ENCODE assay signal across 15 cellular contexts in the genomic region with DNA sequence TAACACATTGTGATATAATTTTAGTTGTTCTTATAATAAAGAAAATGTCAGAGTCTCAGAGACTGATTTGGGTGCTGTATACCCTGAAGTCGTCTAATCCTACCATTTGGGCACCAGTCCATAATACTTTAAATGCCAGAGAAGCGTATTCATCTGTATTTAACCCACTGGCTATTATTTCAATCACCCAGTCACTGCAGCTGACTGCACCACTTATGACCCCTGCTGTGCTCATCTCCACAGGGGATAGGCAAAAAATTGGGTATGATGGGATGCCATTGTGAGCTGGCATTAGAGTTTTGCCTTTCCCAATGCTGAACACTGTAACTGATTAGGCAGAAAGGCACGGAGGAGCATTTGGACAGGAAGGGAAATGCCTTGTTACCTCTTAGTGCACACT.
DNase-seq lines count a peak whose midpoint lies in the region; ATAC-seq, FAIRE-seq and TF ChIP-seq lines count a peak whose summit lies in the region.
"Had no signal": no experiment of that assay in that cellular context is flagged by ENCODE, and none has a peak within 500 bp of the region (broad histone marks: within the 10 kb centered on the region; RNA-seq: fewer than 3 reads in every experiment).

No MANE protein-coding gene starts in this region.

- H3K14ac ChIP-seq in neuronal stem cell (ENCODE audit: low read length) = no peak overlapping the region

- H3K4me3 ChIP-seq in HepG2 (replicated peaks in 1 of 3; ENCODE audit: insufficient read depth in 1 of 3, low read depth in 2 of 3, low read length in 3 of 3) (no peak overlapping the region), neuronal stem cell (ENCODE audit: low read length in 2 of 2) (no peak overlapping the region)
- H3K4me3 ChIP-seq: dorsolateral prefrontal cortex, heart right ventricle, psoas muscle, stomach had no signal

- H3K9me3 ChIP-seq in HepG2 (ENCODE audit: low read length) (peaks cover 26% of the 10 kb centered on the region), neuronal stem cell (replicated peaks in 1 of 2; ENCODE audit: control insufficient read depth in 2 of 2, insufficient read depth in 1 of 2, low read depth in 1 of 2, low read length in 2 of 2) (no peaks in the 10 kb centered on the region)
- H3K9me3 ChIP-seq: psoas muscle had no signal

- H2BK5ac ChIP-seq in neuronal stem cell (ENCODE audit: low read length) = no peak overlapping the region

- H3K36me3 Mint-ChIP-seq in chondrocyte (ENCODE audit: low read depth) = peaks cover 8% of the 10 kb centered on the region

- no peak overlapping the region for H3K4me3 Mint-ChIP-seq in chondrocyte (ENCODE audit: unreplicated experiment)
- H3K4me3 Mint-ChIP-seq: activated CD8-positive, alpha-beta T cell treated with anti-CD3 and anti-CD28 coated beads, Interleukin-2, amount 10 ng/mL, durations not matched to agents 7 days and 5 days had no signal

- H3K4me1 ChIP-seq in HepG2 (ENCODE audit: insufficient read depth, low read length) (no peaks in the 10 kb centered on the region), neuronal stem cell (ENCODE audit: control insufficient read depth in 2 of 2, insufficient read depth in 1 of 2, low read depth in 1 of 2, low read length in 2 of 2) (peaks cover 0 to 1% of the 10 kb centered on the region in 2 donors)
- H3K4me1 ChIP-seq: heart right ventricle, psoas muscle, stomach had no signal

- TF ChIP-seq EP300 in HepG2 (IDR thresholded peaks at IDR 0.05; ENCODE audit: low read depth in 2 of 2, low read length in 2 of 2) = no peak
- no peak for TF ChIP-seq EP300 in HepG2 (CRISPR knock-in tag; IDR thresholded peaks at IDR 0.05; ENCODE audit: borderline replicate concordance)

- POLR2A ChIA-PET in HepG2 (lab: Yijun Ruan, JAX) = no interaction called here

- H4K20me1 ChIP-seq in HepG2 (ENCODE audit: insufficient read depth, low read length) = no peaks in the 10 kb centered on the region

- H3K9ac ChIP-seq in HepG2 (ENCODE audit: insufficient read depth, low read depth, low read length) (no peak overlapping the region), neuronal stem cell (ENCODE audit: low read depth, low read length, poor library complexity) (no peak overlapping the region)

- no peak overlapping the region for H3K4ac ChIP-seq in neuronal stem cell (ENCODE audit: low read length)

- CTCF ChIA-PET in HepG2 (lab: Yijun Ruan, JAX; ENCODE audit: low intra/inter-chr PET ratio, low total read pairs) = no interaction called here

- peak overlapping the region; percentile 81 for H3K27ac Mint-ChIP-seq in chondrocyte (ENCODE audit: unreplicated experiment)
- H3K27ac Mint-ChIP-seq: activated CD8-positive, alpha-beta T cell treated with anti-CD3 and anti-CD28 coated beads, Interleukin-2, amount 10 ng/mL, durations not matched to agents 7 days and 5 days had no signal

- no peak overlapping the region for H2AK5ac ChIP-seq in neuronal stem cell (ENCODE audit: low read depth, low read length)

- H4K8ac ChIP-seq in neuronal stem cell (ENCODE audit: low read depth, low read length) = no peak overlapping the region

- no peak overlapping the region for H2AFZ ChIP-seq in HepG2 (ENCODE audit: low read length)
- H2AFZ ChIP-seq in neuronal stem cell (ENCODE audit: low read length) = no peak overlapping the region

- in situ Hi-C loops in HepG2 (cut with HindIII; ENCODE audit: extremely low pct_ligation_motif_present, low pct_unique_long_range_greater_than_20kb) = no loop called here

- no peak overlapping the region for H2BK12ac ChIP-seq in neuronal stem cell (ENCODE audit: low read length)

- no peak overlapping the region for H2BK120ac ChIP-seq in neuronal stem cell (ENCODE audit: low read depth, low read length)

- H3K36me3 ChIP-seq in HepG2 (replicated peaks in 1 of 2; ENCODE audit: control insufficient read depth in 1 of 2, insufficient read depth in 2 of 2, low read length in 2 of 2) (no peaks in the 10 kb centered on the region), neuronal stem cell (replicated peaks in 1 of 2; ENCODE audit: control insufficient read depth in 2 of 2, insufficient read depth in 2 of 2, low read length in 2 of 2) (no peaks in the 10 kb centered on the region)
- H3K36me3 ChIP-seq: heart right ventricle, stomach had no signal

- peaks cover 14% of the 10 kb centered on the region for H3K9me3 Mint-ChIP-seq in chondrocyte (ENCODE audit: low read depth)

- H3K27me3 Mint-ChIP-seq in chondrocyte (ENCODE audit: low read depth) = no peaks in the 10 kb centered on the region

- BruUV-seq in HepG2 (replicated peaks; lab: Mats Ljungman, UMichigan) = no TSS peak

- no peaks in the 10 kb centered on the region for H3K79me2 ChIP-seq in HepG2 (ENCODE audit: insufficient read depth, low read length)

- H3K23ac ChIP-seq in neuronal stem cell (ENCODE audit: low read depth, low read length, poor library complexity) = no peak overlapping the region

- no peak overlapping the region for H3K4me2 ChIP-seq in HepG2 (ENCODE audit: low read depth, low read length)
- no peak overlapping the region for H3K4me2 ChIP-seq in neuronal stem cell (ENCODE audit: insufficient read depth, low read length, poor library complexity, severe bottlenecking)

- no peak for TF ChIP-seq POLR2A in HepG2 (IDR thresholded peaks at IDR 0.05; ENCODE audit: insufficient read depth in 1 of 2, low read depth in 2 of 2, low read length in 2 of 2)

- H3K18ac ChIP-seq in neuronal stem cell (ENCODE audit: low read length) = no peak overlapping the region

- H3K27ac ChIP-seq in HepG2 (ENCODE audit: extremely low read length, insufficient read depth, low read length) = no peak overlapping the region
- H3K27ac ChIP-seq in neuronal stem cell (replicated peaks; ENCODE audit: low read length) = no peak overlapping the region
- H3K27ac ChIP-seq: dorsolateral prefrontal cortex, heart right ventricle, psoas muscle, stomach had no signal

- no peak overlapping the region for H4K91ac ChIP-seq in neuronal stem cell (ENCODE audit: low read depth, low read length, poor library complexity)

- TF ChIP-seq RAD21 in HepG2 (CRISPR knock-in tag; IDR thresholded peaks at IDR 0.05) = no peak

- no peak overlapping the region for H2BK15ac ChIP-seq in neuronal stem cell (ENCODE audit: low read length)

- H3K27me3 ChIP-seq in HepG2 (ENCODE audit: control insufficient read depth in 1 of 2, insufficient read depth in 2 of 2, low read length in 2 of 2) (no peaks in the 10 kb centered on the region), neuronal stem cell (ENCODE audit: control insufficient read depth in 3 of 3, insufficient read depth in 3 of 3, low read depth in 1 of 3, low read length in 3 of 3) (no peaks in the 10 kb centered on the region)
- H3K27me3 ChIP-seq: dorsolateral prefrontal cortex, heart right ventricle, stomach had no signal

- no peak for ATAC-seq in HepG2
- ATAC-seq: activated CD8-positive, alpha-beta T cell treated with anti-CD3 and anti-CD28 coated beads, Interleukin-2, amount 10 ng/mL, durations not matched to agents 7 days and 5 days; heart right ventricle; psoas muscle had no signal

- intact Hi-C loops in HepG2 (cut with micrococcal nuclease; ENCODE audit: unreplicated experiment) = no loop called here

- WGBS in HepG2 (ENCODE audit: low lambda C conversion rate) = 0% methylated on average over 3 of the region's 3 CpGs
- WGBS in neuronal stem cell (ENCODE audit: extremely low coverage in 2 of 2, insufficient read length in 2 of 2, insufficient replicate concordance in 1 of 2), 2 donors = no CpG with 5 or more reads among the region's 3 CpGs

- DNase-seq in GM03348 (ENCODE audit: low spot score) = peak; percentile 37
- peak; percentile 13 for DNase-seq in NCI-H460 (ENCODE audit: extremely low read depth, low read depth)
- no peak for DNase-seq in chondrocyte (ENCODE audit: low spot score)
- peak; percentile 15 for DNase-seq in retina
- DNase-seq in HepG2 (ENCODE audit: low spot score) = no peak
- DNase-seq in NCI-H510A (lab: John Stamatoyannopoulos, UW) = no peak
- DNase-seq in neuronal stem cell (ENCODE audit: low spot score) = no peak
- no peak for DNase-seq in Ammon's horn (ENCODE audit: low spot score)
- DNase-seq: activated CD8-positive, alpha-beta T cell treated with anti-CD3 and anti-CD28 coated beads, Interleukin-2, amount 10 ng/mL, durations not matched to agents 7 days and 5 days; dorsolateral prefrontal cortex; heart right ventricle; mesendoderm; NCI-H146; psoas muscle; stomach had no signal

- no peak for FAIRE-seq in HepG2 (lab: Jason Lieb, UNC)

- peaks cover 45% of the 10 kb centered on the region for H3K4me1 Mint-ChIP-seq in chondrocyte (ENCODE audit: low read depth)

- H3K79me1 ChIP-seq in neuronal stem cell (ENCODE audit: low read depth, low read length) = no peaks in the 10 kb centered on the region

- no peak for TF ChIP-seq CTCF in chondrocyte (IDR thresholded peaks at IDR 0.05)
- no peak for TF ChIP-seq CTCF in HepG2 (CRISPR knock-in tag; IDR thresholded peaks at IDR 0.05)

TF ChIP-seq in HepG2, 621 proteins besides CTCF, POLR2A, EP300 and RAD21 (continues in another document):
- no peak for TF ChIP-seq TBL1XR1 (IDR thresholded peaks at IDR 0.05; ENCODE audit: borderline replicate concordance, low read length, partially characterized antibody)
- TF ChIP-seq ZNF337 (CRISPR knock-in tag; IDR thresholded peaks at IDR 0.05; ENCODE audit: borderline replicate concordance, low read depth) = no peak
- no peak for TF ChIP-seq ZNF496 (CRISPR knock-in tag; IDR thresholded peaks at IDR 0.05; ENCODE audit: insufficient replicate concordance)
- no peak for TF ChIP-seq TBP (CRISPR knock-in tag; IDR thresholded peaks at IDR 0.05)
- TF ChIP-seq, protein P1, sequence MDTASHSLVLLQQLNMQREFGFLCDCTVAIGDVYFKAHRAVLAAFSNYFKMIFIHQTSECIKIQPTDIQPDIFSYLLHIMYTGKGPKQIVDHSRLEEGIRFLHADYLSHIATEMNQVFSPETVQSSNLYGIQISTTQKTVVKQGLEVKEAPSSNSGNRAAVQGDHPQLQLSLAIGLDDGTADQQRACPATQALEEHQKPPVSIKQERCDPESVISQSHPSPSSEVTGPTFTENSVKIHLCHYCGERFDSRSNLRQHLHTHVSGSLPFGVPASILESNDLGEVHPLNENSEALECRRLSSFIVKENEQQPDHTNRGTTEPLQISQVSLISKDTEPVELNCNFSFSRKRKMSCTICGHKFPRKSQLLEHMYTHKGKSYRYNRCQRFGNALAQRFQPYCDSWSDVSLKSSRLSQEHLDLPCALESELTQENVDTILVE (CRISPR knock-in tag; IDR thresholded peaks at IDR 0.05) = no peak
- TF ChIP-seq NFYB (CRISPR knock-in tag; IDR thresholded peaks at IDR 0.05) = no peak

Comparison
In these comparisons a context has a peak if more than half of its experiments do, and no peak if none do; other contexts are left out.
1. DNase-seq: peak in GM03348 (single experiment), NCI-H460 (single experiment) and retina (single experiment); none in chondrocyte (single experiment), HepG2 (single experiment), NCI-H510A (single experiment), neuronal stem cell (single experiment) and Ammon's horn (single experiment).